Comparison of ENCODE assay signal across 1 cellular context in the genomic region with DNA sequence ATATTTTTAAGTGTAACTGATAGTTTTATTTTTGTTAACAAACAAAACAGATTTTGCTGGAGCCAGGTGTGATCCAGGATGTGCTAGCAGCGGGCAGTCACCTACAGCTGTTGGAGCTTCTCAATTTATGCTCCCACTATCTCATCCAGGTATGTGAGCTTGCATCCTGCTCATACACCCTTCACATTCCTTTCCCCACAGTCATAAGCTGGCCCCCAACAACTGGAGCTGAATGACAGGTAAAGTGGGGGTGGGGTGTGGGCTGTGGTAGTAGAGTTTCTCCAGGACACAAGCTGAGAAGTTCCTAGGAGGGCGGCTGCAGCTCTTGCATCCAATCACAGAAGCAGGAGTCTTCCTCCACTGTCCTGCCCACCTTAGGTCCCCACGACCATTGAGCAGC.
TF ChIP-seq lines count a peak whose summit lies in the region.

No MANE protein-coding gene starts in this region.

TF ChIP-seq in H1, 55 proteins besides CTCF, POLR2A, EP300 and RAD21 (continued from another document):
- TF ChIP-seq, protein P1, sequence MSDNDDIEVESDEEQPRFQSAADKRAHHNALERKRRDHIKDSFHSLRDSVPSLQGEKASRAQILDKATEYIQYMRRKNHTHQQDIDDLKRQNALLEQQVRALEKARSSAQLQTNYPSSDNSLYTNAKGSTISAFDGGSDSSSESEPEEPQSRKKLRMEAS (IDR thresholded peaks at IDR 0.05) = no peak
- 0 out of 2 replicates have a peak, but pooled peaks have one; percentile 39 for TF ChIP-seq TCF12 (IDR thresholded peaks at IDR 0.05; ENCODE audit: low read depth, low read length)
- peak; percentile 83 for TF ChIP-seq JUND (IDR thresholded peaks at IDR 0.05; ENCODE audit: low read length)
- TF ChIP-seq CBX8 (IDR thresholded peaks at IDR 0.05; ENCODE audit: borderline replicate concordance, low read depth, low read length) = no peak
